1 cellular context compared by ENCODE assay signal in genomic region chr1:201486158-201486557, GRCh38.
TF ChIP-seq lines count a peak whose summit lies in the region.

No MANE protein-coding gene starts in this region.

TF ChIP-seq in K562, 482 proteins besides CTCF, POLR2A, EP300 and RAD21 (continued from another document and continues in another):
- TF ChIP-seq, protein P1, sequence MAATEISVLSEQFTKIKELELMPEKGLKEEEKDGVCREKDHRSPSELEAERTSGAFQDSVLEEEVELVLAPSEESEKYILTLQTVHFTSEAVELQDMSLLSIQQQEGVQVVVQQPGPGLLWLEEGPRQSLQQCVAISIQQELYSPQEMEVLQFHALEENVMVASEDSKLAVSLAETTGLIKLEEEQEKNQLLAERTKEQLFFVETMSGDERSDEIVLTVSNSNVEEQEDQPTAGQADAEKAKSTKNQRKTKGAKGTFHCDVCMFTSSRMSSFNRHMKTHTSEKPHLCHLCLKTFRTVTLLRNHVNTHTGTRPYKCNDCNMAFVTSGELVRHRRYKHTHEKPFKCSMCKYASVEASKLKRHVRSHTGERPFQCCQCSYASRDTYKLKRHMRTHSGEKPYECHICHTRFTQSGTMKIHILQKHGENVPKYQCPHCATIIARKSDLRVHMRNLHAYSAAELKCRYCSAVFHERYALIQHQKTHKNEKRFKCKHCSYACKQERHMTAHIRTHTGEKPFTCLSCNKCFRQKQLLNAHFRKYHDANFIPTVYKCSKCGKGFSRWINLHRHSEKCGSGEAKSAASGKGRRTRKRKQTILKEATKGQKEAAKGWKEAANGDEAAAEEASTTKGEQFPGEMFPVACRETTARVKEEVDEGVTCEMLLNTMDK (IDR thresholded peaks at IDR 0.05; ENCODE audit: borderline replicate concordance, insufficient read depth, low read depth, low read length, poor library complexity, severe bottlenecking) = no peak
- TF ChIP-seq EWSR1 (IDR thresholded peaks at IDR 0.05; ENCODE audit: borderline replicate concordance, low read depth, partially characterized antibody) (no peak), FOXM1 (IDR thresholded peaks at IDR 0.05; ENCODE audit: low read depth) (no peak), FOXM1 (CRISPR knock-in tag; IDR thresholded peaks at IDR 0.05; ENCODE audit: low read depth) (no peak), MEIS2 (IDR thresholded peaks at IDR 0.05; ENCODE audit: partially characterized antibody) (peak; percentile 71), CREBBP (IDR thresholded peaks at IDR 0.05; ENCODE audit: low read depth, low read length) (no peak), BACH1 (tag; IDR thresholded peaks at IDR 0.05) (peak; percentile 63; the same call in 1 of the 2 replicates), MAZ (CRISPR knock-in tag; conservative IDR thresholded peaks at IDR 0.05 in 1 of 2, IDR thresholded peaks at IDR 0.05 in 1 of 2) (peak in 1 of 2 experiments; percentile 51; a peak in 1 of 4 replicates), ATF1 (CRISPR knock-in tag; IDR thresholded peaks at IDR 0.05) (no peak), ATF1 (tag; IDR thresholded peaks at IDR 0.05) (no peak), SMARCE1 (IDR thresholded peaks at IDR 0.05) (no peak), ZBTB1 (CRISPR knock-in tag; IDR thresholded peaks at IDR 0.05; ENCODE audit: borderline replicate concordance, low read depth) (no peak), E2F8 (IDR thresholded peaks at IDR 0.05; ENCODE audit: low read depth, partially characterized antibody) (no peak), ZKSCAN8 (CRISPR knock-in tag; IDR thresholded peaks at IDR 0.05) (no peak; the same call in 1 of the 2 replicates), ZFP1 (CRISPR knock-in tag; IDR thresholded peaks at IDR 0.05) (no peak), JUND (IDR thresholded peaks at IDR 0.05; ENCODE audit: borderline replicate concordance, low read depth, low read length) (peak; percentile 16; the same call in 1 of the 2 replicates), JUND (tag; IDR thresholded peaks at IDR 0.05; ENCODE audit: borderline replicate concordance, low read depth, low read length) (no peak), NFYB (IDR thresholded peaks at IDR 0.05; ENCODE audit: extremely low read depth, insufficient read length) (no peak), SPI1 (IDR thresholded peaks at IDR 0.05; ENCODE audit: borderline replicate concordance, low read depth, low read length) (no peak), DLX4 (CRISPR knock-in tag; IDR thresholded peaks at IDR 0.05) (no peak), USF2 (CRISPR knock-in tag; IDR thresholded peaks at IDR 0.05) (no peak), NR2F6 (CRISPR knock-in tag; IDR thresholded peaks at IDR 0.05) (no peak), E2F6 (IDR thresholded peaks at IDR 0.05; ENCODE audit: borderline replicate concordance in 1 of 2, extremely low read depth in 1 of 2, insufficient read depth in 1 of 2, insufficient read length in 1 of 2, low read depth in 1 of 2, low read length in 1 of 2, poor library complexity in 1 of 2, severe bottlenecking in 1 of 2) (no peak), ATF7 (IDR thresholded peaks at IDR 0.05) (no peak), ZNF23 (CRISPR knock-in tag; IDR thresholded peaks at IDR 0.05) (no peak), MTF1 (CRISPR knock-in tag; IDR thresholded peaks at IDR 0.05; ENCODE audit: borderline replicate concordance) (no peak), HINFP (tag; conservative IDR thresholded peaks at IDR 0.05; ENCODE audit: low read depth) (no peak), ILF3 (IDR thresholded peaks at IDR 0.05; ENCODE audit: borderline replicate concordance) (no peak), CHCHD3 (CRISPR knock-in tag; IDR thresholded peaks at IDR 0.05) (no peak), ZBTB5 (IDR thresholded peaks at IDR 0.05) (no peak), FOXJ2 (tag; IDR thresholded peaks at IDR 0.05) (no peak), ZNF384 (IDR thresholded peaks at IDR 0.05; ENCODE audit: low read depth, low read length) (no peak), CHD1 (IDR thresholded peaks at IDR 0.05; ENCODE audit: low read length) (no peak), ZNF174 (CRISPR knock-in tag; IDR thresholded peaks at IDR 0.05) (no peak), RFX7 (CRISPR knock-in tag; IDR thresholded peaks at IDR 0.05) (no peak), RBM22 (IDR thresholded peaks at IDR 0.05; ENCODE audit: low read depth, low read length, poor library complexity, severe bottlenecking) (no peak), ZNF76 (CRISPR knock-in tag; IDR thresholded peaks at IDR 0.05; ENCODE audit: borderline replicate concordance) (no peak)
- TF ChIP-seq, protein P2, sequence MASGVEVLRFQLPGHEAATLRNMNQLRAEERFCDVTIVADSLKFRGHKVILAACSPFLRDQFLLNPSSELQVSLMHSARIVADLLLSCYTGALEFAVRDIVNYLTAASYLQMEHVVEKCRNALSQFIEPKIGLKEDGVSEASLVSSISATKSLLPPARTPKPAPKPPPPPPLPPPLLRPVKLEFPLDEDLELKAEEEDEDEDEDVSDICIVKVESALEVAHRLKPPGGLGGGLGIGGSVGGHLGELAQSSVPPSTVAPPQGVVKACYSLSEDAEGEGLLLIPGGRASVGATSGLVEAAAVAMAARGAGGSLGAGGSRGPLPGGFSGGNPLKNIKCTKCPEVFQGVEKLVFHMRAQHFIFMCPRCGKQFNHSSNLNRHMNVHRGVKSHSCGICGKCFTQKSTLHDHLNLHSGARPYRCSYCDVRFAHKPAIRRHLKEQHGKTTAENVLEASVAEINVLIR (CRISPR knock-in tag; IDR thresholded peaks at IDR 0.05) = no peak
- TF ChIP-seq, protein P3, sequence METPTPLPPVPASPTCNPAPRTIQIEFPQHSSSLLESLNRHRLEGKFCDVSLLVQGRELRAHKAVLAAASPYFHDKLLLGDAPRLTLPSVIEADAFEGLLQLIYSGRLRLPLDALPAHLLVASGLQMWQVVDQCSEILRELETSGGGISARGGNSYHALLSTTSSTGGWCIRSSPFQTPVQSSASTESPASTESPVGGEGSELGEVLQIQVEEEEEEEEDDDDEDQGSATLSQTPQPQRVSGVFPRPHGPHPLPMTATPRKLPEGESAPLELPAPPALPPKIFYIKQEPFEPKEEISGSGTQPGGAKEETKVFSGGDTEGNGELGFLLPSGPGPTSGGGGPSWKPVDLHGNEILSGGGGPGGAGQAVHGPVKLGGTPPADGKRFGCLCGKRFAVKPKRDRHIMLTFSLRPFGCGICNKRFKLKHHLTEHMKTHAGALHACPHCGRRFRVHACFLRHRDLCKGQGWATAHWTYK (CRISPR knock-in tag; IDR thresholded peaks at IDR 0.05) = no peak
- TF ChIP-seq, protein P4, sequence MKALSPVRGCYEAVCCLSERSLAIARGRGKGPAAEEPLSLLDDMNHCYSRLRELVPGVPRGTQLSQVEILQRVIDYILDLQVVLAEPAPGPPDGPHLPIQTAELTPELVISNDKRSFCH (CRISPR knock-in tag; IDR thresholded peaks at IDR 0.05) = no peak
- TF ChIP-seq, protein P4 (tag; IDR thresholded peaks at IDR 0.05) = no peak
- TF ChIP-seq, protein P5, sequence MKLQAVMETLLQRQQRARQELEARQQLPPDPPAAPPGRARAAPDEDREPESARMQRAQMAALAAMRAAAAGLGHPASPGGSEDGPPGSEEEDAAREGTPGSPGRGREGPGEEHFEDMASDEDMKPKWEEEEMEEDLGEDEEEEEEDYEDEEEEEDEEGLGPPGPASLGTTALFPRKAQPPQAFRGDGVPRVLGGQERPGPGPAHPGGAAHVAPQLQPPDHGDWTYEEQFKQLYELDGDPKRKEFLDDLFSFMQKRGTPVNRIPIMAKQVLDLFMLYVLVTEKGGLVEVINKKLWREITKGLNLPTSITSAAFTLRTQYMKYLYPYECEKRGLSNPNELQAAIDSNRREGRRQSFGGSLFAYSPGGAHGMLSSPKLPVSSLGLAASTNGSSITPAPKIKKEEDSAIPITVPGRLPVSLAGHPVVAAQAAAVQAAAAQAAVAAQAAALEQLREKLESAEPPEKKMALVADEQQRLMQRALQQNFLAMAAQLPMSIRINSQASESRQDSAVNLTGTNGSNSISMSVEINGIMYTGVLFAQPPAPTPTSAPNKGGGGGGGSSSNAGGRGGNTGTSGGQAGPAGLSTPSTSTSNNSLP (IDR thresholded peaks at IDR 0.05; ENCODE audit: borderline replicate concordance, low read depth, low read length) = no peak
